ENCODE assay signal across 2 cellular contexts in the genomic region with DNA sequence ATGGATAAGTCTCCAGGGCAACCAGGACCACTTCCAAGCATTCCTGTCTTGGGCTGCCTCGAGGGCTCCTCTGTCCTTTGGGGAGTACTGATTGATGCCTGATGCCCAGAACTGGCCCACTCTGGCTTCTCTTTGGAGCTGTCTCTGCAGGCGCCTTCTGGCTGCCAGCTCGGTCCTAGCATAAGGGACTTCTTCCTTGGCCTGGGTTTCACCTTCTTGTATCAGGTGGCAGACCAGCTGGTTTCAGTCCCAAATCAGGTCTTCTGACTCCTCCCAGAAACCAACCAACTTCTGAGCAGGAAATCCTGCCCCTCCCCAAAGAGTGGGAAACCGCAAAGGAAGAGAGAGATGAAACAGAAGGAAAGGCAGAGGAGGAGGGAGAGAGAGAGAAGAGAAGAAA.
TF ChIP-seq lines count a peak whose summit lies in the region.

No MANE protein-coding gene starts in this region.

TF ChIP-seq in GM23338, 12 proteins besides CTCF, POLR2A, EP300 and RAD21 (continues in another document):
- TF ChIP-seq, protein P1, sequence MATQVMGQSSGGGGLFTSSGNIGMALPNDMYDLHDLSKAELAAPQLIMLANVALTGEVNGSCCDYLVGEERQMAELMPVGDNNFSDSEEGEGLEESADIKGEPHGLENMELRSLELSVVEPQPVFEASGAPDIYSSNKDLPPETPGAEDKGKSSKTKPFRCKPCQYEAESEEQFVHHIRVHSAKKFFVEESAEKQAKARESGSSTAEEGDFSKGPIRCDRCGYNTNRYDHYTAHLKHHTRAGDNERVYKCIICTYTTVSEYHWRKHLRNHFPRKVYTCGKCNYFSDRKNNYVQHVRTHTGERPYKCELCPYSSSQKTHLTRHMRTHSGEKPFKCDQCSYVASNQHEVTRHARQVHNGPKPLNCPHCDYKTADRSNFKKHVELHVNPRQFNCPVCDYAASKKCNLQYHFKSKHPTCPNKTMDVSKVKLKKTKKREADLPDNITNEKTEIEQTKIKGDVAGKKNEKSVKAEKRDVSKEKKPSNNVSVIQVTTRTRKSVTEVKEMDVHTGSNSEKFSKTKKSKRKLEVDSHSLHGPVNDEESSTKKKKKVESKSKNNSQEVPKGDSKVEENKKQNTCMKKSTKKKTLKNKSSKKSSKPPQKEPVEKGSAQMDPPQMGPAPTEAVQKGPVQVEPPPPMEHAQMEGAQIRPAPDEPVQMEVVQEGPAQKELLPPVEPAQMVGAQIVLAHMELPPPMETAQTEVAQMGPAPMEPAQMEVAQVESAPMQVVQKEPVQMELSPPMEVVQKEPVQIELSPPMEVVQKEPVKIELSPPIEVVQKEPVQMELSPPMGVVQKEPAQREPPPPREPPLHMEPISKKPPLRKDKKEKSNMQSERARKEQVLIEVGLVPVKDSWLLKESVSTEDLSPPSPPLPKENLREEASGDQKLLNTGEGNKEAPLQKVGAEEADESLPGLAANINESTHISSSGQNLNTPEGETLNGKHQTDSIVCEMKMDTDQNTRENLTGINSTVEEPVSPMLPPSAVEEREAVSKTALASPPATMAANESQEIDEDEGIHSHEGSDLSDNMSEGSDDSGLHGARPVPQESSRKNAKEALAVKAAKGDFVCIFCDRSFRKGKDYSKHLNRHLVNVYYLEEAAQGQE (IDR thresholded peaks at IDR 0.05; ENCODE audit: unreplicated experiment): no peak
- TF ChIP-seq NANOG (IDR thresholded peaks at IDR 0.05; ENCODE audit: borderline replicate concordance): no peak
- no peak for TF ChIP-seq CREB1 (CRISPR knock-in tag; IDR thresholded peaks at IDR 0.05; ENCODE audit: low read depth)
- no peak for TF ChIP-seq ZNF331 (CRISPR knock-in tag; IDR thresholded peaks at IDR 0.05; ENCODE audit: low read depth)
- TF ChIP-seq ZNF114 (CRISPR knock-in tag; IDR thresholded peaks at IDR 0.05): no peak
- no peak for TF ChIP-seq POLR2AphosphoS5 (IDR thresholded peaks at IDR 0.05; ENCODE audit: low read depth)
- TF ChIP-seq STAT1 (IDR thresholded peaks at IDR 0.05; ENCODE audit: unreplicated experiment): no peak
- TF ChIP-seq ZNF462 (CRISPR knock-in tag; IDR thresholded peaks at IDR 0.05): no peak
- no peak for TF ChIP-seq EZH2 (IDR thresholded peaks at IDR 0.05; ENCODE audit: low read depth, unreplicated experiment)
- TF ChIP-seq, protein P2, sequence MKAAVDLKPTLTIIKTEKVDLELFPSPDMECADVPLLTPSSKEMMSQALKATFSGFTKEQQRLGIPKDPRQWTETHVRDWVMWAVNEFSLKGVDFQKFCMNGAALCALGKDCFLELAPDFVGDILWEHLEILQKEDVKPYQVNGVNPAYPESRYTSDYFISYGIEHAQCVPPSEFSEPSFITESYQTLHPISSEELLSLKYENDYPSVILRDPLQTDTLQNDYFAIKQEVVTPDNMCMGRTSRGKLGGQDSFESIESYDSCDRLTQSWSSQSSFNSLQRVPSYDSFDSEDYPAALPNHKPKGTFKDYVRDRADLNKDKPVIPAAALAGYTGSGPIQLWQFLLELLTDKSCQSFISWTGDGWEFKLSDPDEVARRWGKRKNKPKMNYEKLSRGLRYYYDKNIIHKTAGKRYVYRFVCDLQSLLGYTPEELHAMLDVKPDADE (IDR thresholded peaks at IDR 0.05): no peak

TF ChIP-seq in HepG2, 621 proteins besides CTCF, POLR2A, EP300 and RAD21:
- TF ChIP-seq ATF7-NPFF (CRISPR knock-in tag; IDR thresholded peaks at IDR 0.05; ENCODE audit: low read depth) (no peak), YY1 (IDR thresholded peaks at IDR 0.05; ENCODE audit: insufficient read depth, insufficient replicate concordance, low read depth, low read length) (no peak)
